In the genomic region with DNA sequence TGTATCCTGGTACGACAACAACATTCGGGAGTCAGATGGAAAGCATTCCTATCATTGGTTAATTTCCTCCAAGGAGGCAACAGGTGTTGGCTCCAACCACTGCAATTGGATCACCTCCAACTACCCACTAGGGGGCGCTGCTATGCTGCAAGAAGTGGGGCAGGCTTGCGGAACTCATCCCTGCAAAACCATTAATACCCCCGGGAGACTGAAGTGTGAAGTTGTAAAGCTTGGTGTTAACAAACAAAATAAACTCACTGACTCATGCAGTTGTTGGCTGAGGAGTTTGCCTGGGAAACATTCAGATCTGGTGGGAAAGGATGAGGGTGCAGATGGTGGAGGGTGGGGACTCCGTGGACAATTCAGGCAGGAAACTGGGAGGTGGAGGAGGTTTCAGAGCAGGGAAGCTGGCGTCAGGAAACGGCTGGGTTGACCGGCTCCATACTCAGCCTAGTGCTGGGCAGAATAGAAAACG, we compare ENCODE assay signal across 8 cellular contexts.
DNase-seq lines count a peak whose midpoint lies in the region; ATAC-seq, FAIRE-seq and TF ChIP-seq lines count a peak whose summit lies in the region.

No MANE protein-coding gene starts in this region.

- TF ChIP-seq CTCF in LNCaP clone FGC (IDR thresholded peaks at IDR 0.05; ENCODE audit: control insufficient read depth, extremely low read depth, insufficient read depth) (peak; percentile 83), SK-N-SH (IDR thresholded peaks at IDR 0.05) (peak; percentile 86), GM12878 (IDR thresholded peaks at IDR 0.05 in 2 of 3, conservative IDR thresholded peaks at IDR 0.05 in 1 of 3; ENCODE audit: control insufficient read depth in 2 of 3, extremely low read depth in 1 of 3, insufficient read depth in 1 of 3, low read depth in 3 of 3, low read length in 3 of 3) (peak; percentile 45 to 65 (median 55)), smooth muscle cell (IDR thresholded peaks at IDR 0.05; ENCODE audit: borderline replicate concordance, insufficient read depth, poor library complexity, severe bottlenecking) (peak; percentile 79)

- H2AFZ ChIP-seq in SK-N-SH (ENCODE audit: low read depth) = no peak overlapping the region
- no peak overlapping the region for H2AFZ ChIP-seq in GM12878 (ENCODE audit: control insufficient read depth, low read depth, low read length)
- no peak overlapping the region for H2AFZ ChIP-seq in smooth muscle cell (ENCODE audit: low read depth)

- 16% methylated on average over 10 of the region's 10 CpGs for WGBS in SK-N-SH (ENCODE audit: low lambda C conversion rate)
- WGBS in GM12878 (ENCODE audit: insufficient coverage, insufficient replicate concordance, low lambda C conversion rate, missing lambda C conversion rate) = 5% methylated on average over 10 of the region's 10 CpGs
- WGBS in smooth muscle cell (ENCODE audit: low lambda C conversion rate) = 9% methylated on average over 10 of the region's 10 CpGs

- no peak overlapping the region for H3K4me3 ChIP-seq in LNCaP clone FGC (ENCODE audit: low read depth, low read length)
- H3K4me3 ChIP-seq in SK-N-SH (ENCODE audit: low read depth in 2 of 2, low read length in 1 of 2) = peak overlapping the region in 1 of 2 experiments; percentile 34; a peak in 1 of 4 replicates
- H3K4me3 ChIP-seq in GM12878 = no peak overlapping the region
- H3K4me3 ChIP-seq in smooth muscle cell = no peak overlapping the region

- TF ChIP-seq RAD21 in SK-N-SH (IDR thresholded peaks at IDR 0.05; ENCODE audit: low read length) (peak; percentile 94), GM12878 (IDR thresholded peaks at IDR 0.05; ENCODE audit: insufficient read depth, low read depth, low read length) (peak; percentile 46)

- H3K4me2 ChIP-seq in SK-N-SH = no peak overlapping the region; the same call in 1 of the 2 replicates
- no peak overlapping the region for H3K4me2 ChIP-seq in GM12878 (ENCODE audit: control insufficient read depth, insufficient read depth)
- no peak overlapping the region for H3K4me2 ChIP-seq in smooth muscle cell

- TF ChIP-seq EP300 in SK-N-SH (IDR thresholded peaks at IDR 0.05; ENCODE audit: borderline replicate concordance in 1 of 2, low read depth in 1 of 2, low read length in 1 of 2) (no peak), GM12878 (IDR thresholded peaks at IDR 0.05; ENCODE audit: borderline replicate concordance in 1 of 2, control insufficient read depth in 1 of 2, low read depth in 2 of 2, low read length in 2 of 2) (no peak)

- BruUV-seq in GM12878 (replicated peaks; lab: Mats Ljungman, UMichigan) = no TSS peak

- H3F3A ChIP-seq in SK-N-SH (replicated peaks; ENCODE audit: insufficient read depth) = no peaks in the 10 kb centered on the region
- no peaks in the 10 kb centered on the region for H3F3A ChIP-seq in smooth muscle cell (ENCODE audit: low read depth)

- H3K27ac ChIP-seq in SK-N-SH (ENCODE audit: low read depth in 2 of 2, low read length in 1 of 2) (no peak overlapping the region), GM12878 (ENCODE audit: control insufficient read depth, insufficient read depth) (no peak overlapping the region), smooth muscle cell (ENCODE audit: low read depth) (no peak overlapping the region)

- H3K9me3 ChIP-seq in SK-N-SH (no peaks in the 10 kb centered on the region), GM12878 (replicated peaks; ENCODE audit: control insufficient read depth, insufficient read depth, low read length) (peaks cover 3% of the 10 kb centered on the region; the same call in 1 of the 3 replicates), smooth muscle cell (replicated peaks; ENCODE audit: low read depth) (no peaks in the 10 kb centered on the region)

- no peak for TF ChIP-seq POLR2A in GM12878 (IDR thresholded peaks at IDR 0.05; ENCODE audit: low read depth, low read length)

- SMC1A ChIA-PET in GM12878 (lab: Charles Lee; ENCODE audit: uncharacterized antibody, unreplicated experiment) = interaction anchor here (0.5 to 1.9 kb wide), 4 partner anchors 48 to 231 kb away, joined by 3 to 6 read pairs (median 4); no protein-coding TSS in a partner anchor

- intact Hi-C loops in GM12878 (cut with micrococcal nuclease; ENCODE audit: unreplicated experiment) = loop anchor here (1.0 to 5.0 kb wide), 3 partner anchors 48 to 536 kb away; no protein-coding TSS in a partner anchor

- peak; percentile 77 for DNase-seq in Daoy (ENCODE audit: low read depth)
- DNase-seq in LNCaP clone FGC (ENCODE audit: low read depth) = peak; percentile 34
- DNase-seq in SK-N-SH = peak; percentile 73
- DNase-seq in GM12878 (ENCODE audit: low read depth, low spot score) = peak; percentile 1
- peak; percentile 61 for DNase-seq in iPS DF 19.7 (ENCODE audit: low read depth, low spot score)
- no peak for DNase-seq in smooth muscle cell (lab: John Stamatoyannopoulos, UW; ENCODE audit: unreplicated experiment)

- no peaks in the 10 kb centered on the region for H3K9me2 ChIP-seq in SK-N-SH

- H3K27me3 ChIP-seq in SK-N-SH (ENCODE audit: insufficient read depth) (no peaks in the 10 kb centered on the region), GM12878 (replicated peaks in 1 of 2; ENCODE audit: control insufficient read depth in 2 of 2, insufficient read depth in 2 of 2, low read length in 1 of 2) (peaks cover 2 to 3% of the 10 kb centered on the region in 2 experiments; a peak in 1 of 4 replicates), smooth muscle cell (ENCODE audit: low read depth) (peaks cover 49% of the 10 kb centered on the region)

- CTCF ChIA-PET in SK-N-SH (lab: Yijun Ruan, JAX) (interaction anchor here (0.6 to 9.3 kb wide), 80 partner anchors 8 to 1314 kb away, joined by 3 to 165 read pairs (median 5); a partner anchor contains a TSS), GM12878 (lab: Yijun Ruan, JAX) (interaction anchor here (0.7 to 2.6 kb wide), 12 partner anchors 9 to 537 kb away, joined by 3 to 10 read pairs (median 3); no protein-coding TSS in a partner anchor)

- in situ Hi-C loops in GM12878 (cut with MboI) = no loop called here

- FAIRE-seq in GM12878 (lab: Jason Lieb, UNC) = no peak

- H3K4me1 ChIP-seq in SK-N-SH (ENCODE audit: control insufficient read depth in 1 of 2, insufficient read depth in 2 of 2, low read depth in 1 of 2, low read length in 1 of 2) (peaks cover 0 to 4% of the 10 kb centered on the region in 2 experiments; a peak in 1 of 4 replicates), GM12878 (ENCODE audit: control insufficient read depth, insufficient read depth, low read length) (no peaks in the 10 kb centered on the region), smooth muscle cell (ENCODE audit: low read depth) (no peaks in the 10 kb centered on the region)

- H4K20me1 ChIP-seq in SK-N-SH (ENCODE audit: insufficient read depth) (no peaks in the 10 kb centered on the region), GM12878 (ENCODE audit: control insufficient read depth, insufficient read depth) (no peaks in the 10 kb centered on the region), smooth muscle cell (ENCODE audit: low read depth) (no peaks in the 10 kb centered on the region)

- no peak overlapping the region for H3K9ac ChIP-seq in SK-N-SH
- no peak overlapping the region for H3K9ac ChIP-seq in GM12878 (ENCODE audit: control insufficient read depth, insufficient read depth, low read length)
- no peak overlapping the region for H3K9ac ChIP-seq in smooth muscle cell (ENCODE audit: low read depth)

- POLR2A ChIA-PET in SK-N-SH (lab: Yijun Ruan, JAX) (interaction anchor here (0.5 to 1.2 kb wide), 3 partner anchors 69 to 181 kb away, joined by 3 to 4 read pairs (median 4); no protein-coding TSS in a partner anchor), GM12878 (lab: Charles Lee) (no interaction called here)

- RAD21 ChIA-PET in GM12878 (lab: Charles Lee; ENCODE audit: unreplicated experiment) = interaction anchor here (1.1 to 1.6 kb wide), 3 partner anchors 161 to 164 kb away, joined by 3 to 4 read pairs (median 3); no protein-coding TSS in a partner anchor

- ATAC-seq in GM12878 (peak; percentile 60), HG03521 (IDR thresholded peaks at IDR 0.05; ENCODE audit: unreplicated experiment) (no peak), HG02798 (IDR thresholded peaks at IDR 0.05; ENCODE audit: poor library complexity, unreplicated experiment) (no peak)

- no peaks in the 10 kb centered on the region for H3K79me2 ChIP-seq in SK-N-SH (ENCODE audit: insufficient read depth)
- H3K79me2 ChIP-seq in GM12878 (ENCODE audit: control insufficient read depth, insufficient read depth, low read length) = no peaks in the 10 kb centered on the region
- H3K79me2 ChIP-seq in smooth muscle cell (ENCODE audit: low read depth) = no peaks in the 10 kb centered on the region

- H3K36me3 ChIP-seq in SK-N-SH (replicated peaks in 1 of 2; ENCODE audit: control insufficient read depth in 1 of 2, insufficient read depth in 2 of 2, low read length in 1 of 2) = no peaks in the 10 kb centered on the region
- H3K36me3 ChIP-seq in GM12878 (ENCODE audit: control insufficient read depth in 2 of 2, insufficient read depth in 2 of 2, low read length in 1 of 2) = no peaks in the 10 kb centered on the region
- H3K36me3 ChIP-seq in smooth muscle cell (ENCODE audit: low read depth) = no peaks in the 10 kb centered on the region

TF ChIP-seq in SK-N-SH, 30 proteins besides CTCF, POLR2A, EP300 and RAD21 (continues in another document):
- TF ChIP-seq SMC3 (IDR thresholded peaks at IDR 0.05; ENCODE audit: low read depth, low read length) (peak; percentile 93), NRF1 (IDR thresholded peaks at IDR 0.05; ENCODE audit: low read depth, low read length) (peak; percentile 19; the same call in 1 of the 2 replicates), FOXJ3 (CRISPR knock-in tag; IDR thresholded peaks at IDR 0.05) (no peak)
- TF ChIP-seq, protein P1, sequence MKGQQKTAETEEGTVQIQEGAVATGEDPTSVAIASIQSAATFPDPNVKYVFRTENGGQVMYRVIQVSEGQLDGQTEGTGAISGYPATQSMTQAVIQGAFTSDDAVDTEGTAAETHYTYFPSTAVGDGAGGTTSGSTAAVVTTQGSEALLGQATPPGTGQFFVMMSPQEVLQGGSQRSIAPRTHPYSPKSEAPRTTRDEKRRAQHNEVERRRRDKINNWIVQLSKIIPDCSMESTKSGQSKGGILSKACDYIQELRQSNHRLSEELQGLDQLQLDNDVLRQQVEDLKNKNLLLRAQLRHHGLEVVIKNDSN (IDR thresholded peaks at IDR 0.05; ENCODE audit: borderline replicate concordance, low read depth) = no peak

TF ChIP-seq in GM12878, 131 proteins besides CTCF, POLR2A, EP300 and RAD21 (continues in another document):
- no peak for TF ChIP-seq TCF7 (IDR thresholded peaks at IDR 0.05; ENCODE audit: borderline replicate concordance)
- TF ChIP-seq PAX8 (IDR thresholded peaks at IDR 0.05) = no peak
- no peak for TF ChIP-seq ESRRA (IDR thresholded peaks at IDR 0.05; ENCODE audit: low read length)
- peak; percentile 41 for TF ChIP-seq MEF2B (IDR thresholded peaks at IDR 0.05; ENCODE audit: partially characterized antibody, poor library complexity, severe bottlenecking)
- TF ChIP-seq SMC3 (IDR thresholded peaks at IDR 0.05; ENCODE audit: borderline replicate concordance, low read length) = peak; percentile 15; the same call in 1 of the 2 replicates
